ENCODE assay signal across 17 cellular contexts in genomic region chr9:84990416-84990815, GRCh38.
A peak's percentile ranks its signal among the peaks of the same experiment; 100 is the strongest.
DNase-seq lines count a peak whose midpoint lies in the region; ATAC-seq and TF ChIP-seq lines count a peak whose summit lies in the region.
"Had no signal": no experiment of that assay in that cellular context is flagged by ENCODE, and none has a peak within 500 bp of the region (broad histone marks: within the 10 kb centered on the region; RNA-seq: fewer than 3 reads in every experiment).

No MANE protein-coding gene starts in this region.

- H3K4me3 Mint-ChIP-seq in nephron progenitor cell (no peak overlapping the region), T-cell (no peak overlapping the region)
- H3K4me3 Mint-ChIP-seq: activated B cell treated with CpG ODN at 0.5 μM for 24 hours, IgD-negative memory B cell had no signal

- H3K27me3 ChIP-seq in tibial nerve (no peaks in the 10 kb centered on the region), gastroesophageal sphincter (peaks cover 16% of the 10 kb centered on the region)
- H3K27me3 ChIP-seq: brain microvascular endothelial cell, Peyer's patch had no signal

- H3K4me3 ChIP-seq in astrocyte of the cerebellum (ENCODE audit: low read depth, low read length) (no peak overlapping the region), epithelial cell of esophagus (ENCODE audit: low read length) (no peak overlapping the region), tibial nerve (no peak overlapping the region), gastroesophageal sphincter (no peak overlapping the region)
- H3K4me3 ChIP-seq: mucosa of descending colon, Peyer's patch, psoas muscle had no signal

- H3K27me3 Mint-ChIP-seq in nephron progenitor cell (ENCODE audit: low read depth, poor library complexity) (peaks cover 6% of the 10 kb centered on the region), T-cell (peaks cover 3 to 15% of the 10 kb centered on the region in 2 donors)
- H3K27me3 Mint-ChIP-seq: activated B cell treated with CpG ODN at 0.5 μM for 24 hours had no signal

- peaks cover 10% of the 10 kb centered on the region for H3K4me1 Mint-ChIP-seq in nephron progenitor cell
- no peaks in the 10 kb centered on the region for H3K4me1 Mint-ChIP-seq in T-cell
- H3K4me1 Mint-ChIP-seq: activated B cell treated with CpG ODN at 0.5 μM for 24 hours had no signal

- WGBS in tibial nerve, 2 donors, result 44 to 49% methylated on average over 6 of the region's 6 CpGs
- WGBS in gastroesophageal sphincter (ENCODE audit: low coverage in 1 of 2), 2 donors, result 59 to 75% methylated on average over 4 to 6 of the region's 6 CpGs

- TF ChIP-seq POLR2A in tibial nerve (IDR thresholded peaks at IDR 0.05), result no peak
- TF ChIP-seq POLR2A in gastroesophageal sphincter (IDR thresholded peaks at IDR 0.05), result no peak

- no peaks in the 10 kb centered on the region for H3K36me3 ChIP-seq in tibial nerve
- H3K36me3 ChIP-seq in gastroesophageal sphincter, result no peaks in the 10 kb centered on the region
- H3K36me3 ChIP-seq: brain microvascular endothelial cell, Peyer's patch had no signal

- no peaks in the 10 kb centered on the region for H3K9me3 ChIP-seq in tibial nerve
- no peaks in the 10 kb centered on the region for H3K9me3 ChIP-seq in gastroesophageal sphincter
- H3K9me3 ChIP-seq: mucosa of descending colon, Peyer's patch, psoas muscle had no signal

- H3K27ac ChIP-seq in tibial nerve (peak overlapping the region; percentile 33 to 95 (median 79)), gastroesophageal sphincter (no peak overlapping the region)
- H3K27ac ChIP-seq: brain microvascular endothelial cell, Peyer's patch, psoas muscle had no signal

- CTCF ChIA-PET in T-cell (lab: Charles Lee), result no interaction called here

- H3K4me1 ChIP-seq in tibial nerve, result peaks cover 0 to 15% (median 10%) of the 10 kb centered on the region in 4 donors
- H3K4me1 ChIP-seq in gastroesophageal sphincter, result no peaks in the 10 kb centered on the region
- H3K4me1 ChIP-seq: Peyer's patch, psoas muscle had no signal

- POLR2A ChIA-PET in T-cell (lab: Charles Lee), result no interaction called here

- TF ChIP-seq CTCF in astrocyte of the cerebellum (IDR thresholded peaks at IDR 0.05; ENCODE audit: low read depth, low read length, missing control alignments) (no peak), epithelial cell of esophagus (IDR thresholded peaks at IDR 0.05; ENCODE audit: insufficient read depth, low read depth, low read length, missing control alignments) (no peak), nephron progenitor cell (IDR thresholded peaks at IDR 0.05) (no peak), tibial nerve (IDR thresholded peaks at IDR 0.05) (no peak), gastroesophageal sphincter (IDR thresholded peaks at IDR 0.05) (no peak)

- H3K27ac Mint-ChIP-seq in nephron progenitor cell (peak overlapping the region; percentile 24), T-cell (no peak overlapping the region)
- H3K27ac Mint-ChIP-seq: activated B cell treated with CpG ODN at 0.5 μM for 24 hours, IgD-negative memory B cell had no signal

- DNase-seq in astrocyte of the cerebellum (ENCODE audit: low read depth) (peak; percentile 69), epithelial cell of esophagus (ENCODE audit: low read depth) (peak; percentile 87), nephron progenitor cell (no peak), tibial nerve (ENCODE audit: low spot score in 2 of 2) (no peak), T-cell (no peak)
- DNase-seq in activated naive CD4-positive, alpha-beta T cell (lab: John Stamatoyannopoulos, UW), result no peak
- DNase-seq: activated B cell treated with CpG ODN at 0.5 μM for 24 hours; activated effector memory CD4-positive, alpha-beta T cell treated with Interleukin-2 at 50 U/mL for 16 hours; brain microvascular endothelial cell; DMS53; mucosa of descending colon; NCI-H1092; NCI-H774; Peyer's patch; psoas muscle had no signal

- H3K36me3 Mint-ChIP-seq in nephron progenitor cell (ENCODE audit: low read depth) (no peaks in the 10 kb centered on the region), T-cell (no peaks in the 10 kb centered on the region)

- H3K9me3 Mint-ChIP-seq in nephron progenitor cell (no peaks in the 10 kb centered on the region), T-cell (no peaks in the 10 kb centered on the region)
- H3K9me3 Mint-ChIP-seq: activated B cell treated with CpG ODN at 0.5 μM for 24 hours had no signal

- in situ Hi-C loops in astrocyte of the cerebellum (cut with HindIII; ENCODE audit: low sequenced_read_pairs), result no loop called here

- ATAC-seq in gastroesophageal sphincter (no peak), T-cell (replicated peaks in 1 of 4) (no peak)
- ATAC-seq: mucosa of descending colon, psoas muscle had no signal

- TF ChIP-seq EP300 in tibial nerve (IDR thresholded peaks at IDR 0.05) (peak; percentile 76 to 91), gastroesophageal sphincter (IDR thresholded peaks at IDR 0.05) (no peak)

Comparison
In these comparisons a context has a peak if more than half of its experiments do, and no peak if none do; other contexts are left out.
1. DNase-seq: peak in astrocyte of the cerebellum (single experiment) and epithelial cell of esophagus (single experiment); none in nephron progenitor cell (single experiment), tibial nerve (0 of 2), T-cell (0 of 34) and activated naive CD4-positive, alpha-beta T cell (0 of 4).
2. H3K27ac ChIP-seq: peak in tibial nerve (4 of 4); none in gastroesophageal sphincter (0 of 4).